In the genomic region with DNA sequence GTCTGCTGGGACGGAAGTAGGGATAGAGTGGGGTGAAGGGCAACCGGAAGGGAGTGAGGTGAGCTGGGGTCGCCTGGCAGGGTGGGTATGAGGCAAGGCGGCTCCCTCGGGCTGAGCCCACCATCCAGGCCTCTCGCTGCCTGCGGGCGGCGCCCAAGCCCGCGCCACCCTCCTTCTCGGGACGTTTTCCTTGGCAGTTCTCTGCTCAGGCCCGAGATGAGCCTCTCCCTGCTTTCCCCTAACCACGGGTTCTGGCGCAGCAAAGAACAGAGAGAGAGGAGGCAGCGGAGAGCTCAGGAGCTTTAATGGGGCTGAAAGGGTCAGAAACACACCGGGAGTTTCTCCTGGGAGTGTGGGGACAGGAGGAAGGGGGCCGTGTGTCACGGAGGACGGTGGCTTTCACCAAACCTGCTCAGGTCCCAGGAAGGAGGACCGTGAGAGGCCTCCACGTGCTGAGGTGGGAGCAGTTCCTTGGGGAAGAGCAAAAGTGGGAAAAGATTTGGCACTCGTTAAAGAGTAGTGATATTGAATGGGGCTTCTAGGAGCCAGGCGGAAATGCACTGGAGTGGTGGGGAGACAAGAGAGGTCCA, we compare ENCODE assay signal across 9 cellular contexts. TPM values are rescaled to one million over a fixed set of nuclear protein-coding genes. Genes with fewer than 3 reads are reported as not detected.
DNase-seq lines count a peak whose midpoint lies in the region; ATAC-seq and TF ChIP-seq lines count a peak whose summit lies in the region.
"Had no signal": no experiment of that assay in that cellular context is flagged by ENCODE, and none has a peak within 500 bp of the region (broad histone marks: within the 10 kb centered on the region; RNA-seq: fewer than 3 reads in every experiment).

No MANE protein-coding gene starts in this region.

- no peaks in the 10 kb centered on the region for H3K36me3 ChIP-seq in Caco-2 (ENCODE audit: control insufficient read depth, insufficient read depth, low read length)
- H3K36me3 ChIP-seq in GM23338 (ENCODE audit: insufficient read depth) = no peaks in the 10 kb centered on the region

- TF ChIP-seq CTCF in Caco-2 (IDR thresholded peaks at IDR 0.05; ENCODE audit: insufficient read depth in 1 of 2, low read depth in 1 of 2, low read length in 1 of 2, severe bottlenecking in 1 of 2, unreplicated experiment in 1 of 2) (no peak), GM23338 (conservative IDR thresholded peaks at IDR 0.05; ENCODE audit: low read depth in 2 of 2) (peak in 1 of 2 experiments; percentile 40; a peak in 2 of 4 replicates), endothelial cell (IDR thresholded peaks at IDR 0.05; ENCODE audit: unreplicated experiment) (no peak)

- peak overlapping the region; percentile 74; the same call in 1 of the 2 replicates for H2AFZ ChIP-seq in GM23338

- ATAC-seq in GM23338 = no peak
- ATAC-seq in natural killer cell treated with Interleukin-12 subunit alpha and Interleukin-12 subunit beta and Interleukin-15 and Interleukin-18, amount 100 ng/mL, for 72 hours = no peak
- ATAC-seq in sciatic nerve = no peak

- POLR2A ChIA-PET in Caco-2 (lab: Charles Lee) = interaction anchor here (0.8 kb wide), 1 partner anchor 143 kb away, joined by 3 read pairs; no protein-coding TSS in a partner anchor

- H3K4me1 ChIP-seq in Caco-2 = peaks cover 14% of the 10 kb centered on the region
- H3K4me1 ChIP-seq in GM23338 (ENCODE audit: insufficient read depth) = peaks cover 30% of the 10 kb centered on the region; the same call in 1 of the 2 replicates

- no peaks in the 10 kb centered on the region for H3K9me2 ChIP-seq in GM23338 (ENCODE audit: insufficient read depth)

- H3K27ac Mint-ChIP-seq in Caco-2 (ENCODE audit: unreplicated experiment) = no peak overlapping the region
- no peak overlapping the region for H3K27ac Mint-ChIP-seq in GM23338
- peak overlapping the region; percentile 28 for H3K27ac Mint-ChIP-seq in activated T-helper 2 cell treated with anti-CD3 and anti-CD28 coated beads, Interferon-gamma antibody, Interleukin-2, Interleukin-4, amounts not matched to agents 10 μg/mL and 5 μg/mL and 100 μg/mL, durations not matched to agents 14 hours and 24 hours and 36 hours
- no peak overlapping the region for H3K27ac Mint-ChIP-seq in natural killer cell treated with Interleukin-12 subunit alpha and Interleukin-12 subunit beta and Interleukin-15 and Interleukin-18, amount 100 ng/mL, for 72 hours
- no peak overlapping the region for H3K27ac Mint-ChIP-seq in endothelial cell (ENCODE audit: unreplicated experiment)

- BruUV-seq in Caco-2 (replicated peaks; lab: Mats Ljungman, UMichigan) = no TSS peak

- H3F3A ChIP-seq in GM23338 (replicated peaks; ENCODE audit: low read depth) = 0 out of 2 replicates have a peak, but pooled peaks cover 4% of the 10 kb centered on the region

- intact Hi-C loops in Caco-2 (cut with micrococcal nuclease; ENCODE audit: unreplicated experiment) (loop anchor here (1.0 to 5.0 kb wide), 3 partner anchors 18 to 174 kb away; no protein-coding TSS in a partner anchor), sciatic nerve (cut with DNase I) (loop anchor here (10.0 kb wide), 1 partner anchor 134 kb away; no protein-coding TSS in a partner anchor)
- intact Hi-C loops in activated T-helper 2 cell treated with anti-CD3 and anti-CD28 coated beads, Interferon-gamma antibody, Interleukin-2, Interleukin-4, amounts not matched to agents 10 μg/mL and 5 μg/mL and 100 μg/mL, durations not matched to agents 14 hours and 24 hours and 36 hours (cut with micrococcal nuclease) = loop anchor here (1.0 to 10.0 kb wide), 4 partner anchors 22 to 196 kb away; a partner anchor contains a TSS

- H3K4me3 ChIP-seq in Caco-2 (ENCODE audit: low read depth, low read length) (no peak overlapping the region), GM23338 (peak overlapping the region; percentile 46)

- peaks cover 6% of the 10 kb centered on the region for H3K4me1 Mint-ChIP-seq in Caco-2 (ENCODE audit: low read depth, unreplicated experiment)
- peaks cover 17% of the 10 kb centered on the region for H3K4me1 Mint-ChIP-seq in GM23338
- H3K4me1 Mint-ChIP-seq in activated T-helper 2 cell treated with anti-CD3 and anti-CD28 coated beads, Interferon-gamma antibody, Interleukin-2, Interleukin-4, amounts not matched to agents 10 μg/mL and 5 μg/mL and 100 μg/mL, durations not matched to agents 14 hours and 24 hours and 36 hours (ENCODE audit: low read depth) = peaks cover 9% of the 10 kb centered on the region
- H3K4me1 Mint-ChIP-seq in natural killer cell treated with Interleukin-12 subunit alpha and Interleukin-12 subunit beta and Interleukin-15 and Interleukin-18, amount 100 ng/mL, for 72 hours (ENCODE audit: low read depth in 2 of 2) = peaks cover 7 to 13% of the 10 kb centered on the region in 2 donors
- peaks cover 13% of the 10 kb centered on the region for H3K4me1 Mint-ChIP-seq in endothelial cell (ENCODE audit: unreplicated experiment)

- H3K4me3 Mint-ChIP-seq in Caco-2 (ENCODE audit: unreplicated experiment) (peak overlapping the region; percentile 51), GM23338 (peak overlapping the region; percentile 63), endothelial cell (ENCODE audit: unreplicated experiment) (no peak overlapping the region)
- H3K4me3 Mint-ChIP-seq in activated T-helper 2 cell treated with anti-CD3 and anti-CD28 coated beads, Interferon-gamma antibody, Interleukin-2, Interleukin-4, amounts not matched to agents 10 μg/mL and 5 μg/mL and 100 μg/mL, durations not matched to agents 14 hours and 24 hours and 36 hours (ENCODE audit: low read depth) = no peak overlapping the region
- peak overlapping the region; percentile 68 for H3K4me3 Mint-ChIP-seq in natural killer cell treated with Interleukin-12 subunit alpha and Interleukin-12 subunit beta and Interleukin-15 and Interleukin-18, amount 100 ng/mL, for 72 hours

- H3K4me2 ChIP-seq in GM23338 = peak overlapping the region; percentile 75

- H3K36me3 Mint-ChIP-seq in Caco-2 (ENCODE audit: insufficient read depth, unreplicated experiment) = no peaks in the 10 kb centered on the region
- no peaks in the 10 kb centered on the region; the same call in 2 of the 3 replicates for H3K36me3 Mint-ChIP-seq in GM23338 (ENCODE audit: low read depth)
- no peaks in the 10 kb centered on the region for H3K36me3 Mint-ChIP-seq in activated T-helper 2 cell treated with anti-CD3 and anti-CD28 coated beads, Interferon-gamma antibody, Interleukin-2, Interleukin-4, amounts not matched to agents 10 μg/mL and 5 μg/mL and 100 μg/mL, durations not matched to agents 14 hours and 24 hours and 36 hours (ENCODE audit: low read depth)
- H3K36me3 Mint-ChIP-seq in natural killer cell treated with Interleukin-12 subunit alpha and Interleukin-12 subunit beta and Interleukin-15 and Interleukin-18, amount 100 ng/mL, for 72 hours = no peaks in the 10 kb centered on the region
- H3K36me3 Mint-ChIP-seq in endothelial cell (ENCODE audit: low read depth, unreplicated experiment) = no peaks in the 10 kb centered on the region

- H3K27me3 ChIP-seq in Caco-2 (replicated peaks; ENCODE audit: control insufficient read depth, insufficient read depth, low read length) = peaks cover 11% of the 10 kb centered on the region
- peaks cover 98% of the 10 kb centered on the region for H3K27me3 ChIP-seq in GM23338 (ENCODE audit: insufficient read depth)

- H4K20me1 ChIP-seq in GM23338 (replicated peaks; ENCODE audit: insufficient read depth) = peaks cover 8% of the 10 kb centered on the region

- no peaks in the 10 kb centered on the region for H3K9me3 ChIP-seq in Caco-2

- CTCF ChIA-PET in Caco-2 (lab: Charles Lee) = interaction anchor here (0.6 to 2.5 kb wide), 13 partner anchors 14 to 202 kb away, joined by 3 to 39 read pairs (median 9); a partner anchor contains a TSS

- no peaks in the 10 kb centered on the region for H3K79me2 ChIP-seq in GM23338 (replicated peaks; ENCODE audit: insufficient read depth)

- no peak overlapping the region for H3K27ac ChIP-seq in GM23338 (ENCODE audit: low read depth)

- H3K27me3 Mint-ChIP-seq in Caco-2 (ENCODE audit: insufficient read depth, unreplicated experiment) (peaks cover 28% of the 10 kb centered on the region), GM23338 (ENCODE audit: insufficient read depth, low read depth, poor library complexity) (peaks cover 78% of the 10 kb centered on the region), endothelial cell (ENCODE audit: unreplicated experiment) (peaks cover 44% of the 10 kb centered on the region)
- H3K27me3 Mint-ChIP-seq in activated T-helper 2 cell treated with anti-CD3 and anti-CD28 coated beads, Interferon-gamma antibody, Interleukin-2, Interleukin-4, amounts not matched to agents 10 μg/mL and 5 μg/mL and 100 μg/mL, durations not matched to agents 14 hours and 24 hours and 36 hours (ENCODE audit: low read depth) = peaks cover 63% of the 10 kb centered on the region
- peaks cover 41 to 71% of the 10 kb centered on the region in 2 donors for H3K27me3 Mint-ChIP-seq in natural killer cell treated with Interleukin-12 subunit alpha and Interleukin-12 subunit beta and Interleukin-15 and Interleukin-18, amount 100 ng/mL, for 72 hours

- H3K9me3 Mint-ChIP-seq in Caco-2 (ENCODE audit: unreplicated experiment) (no peaks in the 10 kb centered on the region), GM23338 (no peaks in the 10 kb centered on the region; the same call in 2 of the 3 replicates), endothelial cell (ENCODE audit: unreplicated experiment) (no peaks in the 10 kb centered on the region)
- no peaks in the 10 kb centered on the region for H3K9me3 Mint-ChIP-seq in activated T-helper 2 cell treated with anti-CD3 and anti-CD28 coated beads, Interferon-gamma antibody, Interleukin-2, Interleukin-4, amounts not matched to agents 10 μg/mL and 5 μg/mL and 100 μg/mL, durations not matched to agents 14 hours and 24 hours and 36 hours
- H3K9me3 Mint-ChIP-seq in natural killer cell treated with Interleukin-12 subunit alpha and Interleukin-12 subunit beta and Interleukin-15 and Interleukin-18, amount 100 ng/mL, for 72 hours = no peaks in the 10 kb centered on the region

- peak in 1 of 2 experiments; percentile 34 for DNase-seq in Caco-2
- DNase-seq in GM23338 (ENCODE audit: low spot score) = peak; percentile 37
- no peak for DNase-seq in activated T-helper 2 cell treated with anti-CD3 and anti-CD28 coated beads, Interferon-gamma antibody, Interleukin-2, Interleukin-4, amounts not matched to agents 10 μg/mL and 5 μg/mL and 100 μg/mL, durations not matched to agents 14 hours and 24 hours and 36 hours (ENCODE audit: low spot score)
- no peak for DNase-seq in natural killer cell treated with Interleukin-12 subunit alpha and Interleukin-12 subunit beta and Interleukin-15 and Interleukin-18, amount 100 ng/mL, for 72 hours (ENCODE audit: low spot score)
- no peak for DNase-seq in sciatic nerve (ENCODE audit: low spot score)
- no peak for DNase-seq in endothelial cell (ENCODE audit: low spot score)
- DNase-seq in COR-L47 (lab: John Stamatoyannopoulos, UW) = no peak

RNA-seq across cellular contexts. Expression of a gene that starts 4.1 kb away (rescaled TPM):
- total RNA-seq in Caco-2 (2022) (not detected in 2 replicates), sciatic nerve (not detected), endothelial cell (ENCODE audit: unreplicated experiment) (0.56 TPM)
- not detected in 2 replicates for total RNA-seq in GM23338 (2014; rRNA removed; shearing (Covaris generic))
- polyA plus RNA-seq in GM23338 (2016; fragmentation: Nextera tagmentation; extraction: Ambion mirVana) = not detected in 2 replicates
- total RNA-seq in activated T-helper 2 cell treated with anti-CD3 and anti-CD28 coated beads, Interferon-gamma antibody, Interleukin-2, Interleukin-4, amounts not matched to agents 10 μg/mL and 5 μg/mL and 100 μg/mL, durations not matched to agents 14 hours and 24 hours and 36 hours = not detected in 2 replicates
- not detected for total RNA-seq in natural killer cell treated with Interleukin-12 subunit alpha and Interleukin-12 subunit beta and Interleukin-15 and Interleukin-18, amount 100 ng/mL, for 72 hours
- total RNA-seq: LHCN-M2, Right ventricle myocardium inferior had no signal

RNA-seq across cellular contexts. Expression of a gene that starts 12.3 kb away (rescaled TPM):
- 0.59 TPM in 1 of 2 replicates, not detected in the other for total RNA-seq in Caco-2 (2022)
- total RNA-seq in GM23338 (2014; rRNA removed; shearing (Covaris generic)) = not detected in 2 replicates
- not detected in 2 replicates for polyA plus RNA-seq in GM23338 (2016; fragmentation: Nextera tagmentation; extraction: Ambion mirVana)
- total RNA-seq in activated T-helper 2 cell treated with anti-CD3 and anti-CD28 coated beads, Interferon-gamma antibody, Interleukin-2, Interleukin-4, amounts not matched to agents 10 μg/mL and 5 μg/mL and 100 μg/mL, durations not matched to agents 14 hours and 24 hours and 36 hours = not detected in 2 replicates
- total RNA-seq in natural killer cell treated with Interleukin-12 subunit alpha and Interleukin-12 subunit beta and Interleukin-15 and Interleukin-18, amount 100 ng/mL, for 72 hours = not detected
- not detected for total RNA-seq in sciatic nerve
- total RNA-seq in endothelial cell (ENCODE audit: unreplicated experiment) = not detected
- total RNA-seq: LHCN-M2, Right ventricle myocardium inferior had no signal

RNA-seq across cellular contexts. Expression of a gene that starts 21.4 kb away (rescaled TPM):
- 0.18 and 0.21 TPM in 2 replicates for total RNA-seq in Caco-2 (2022)
- total RNA-seq in GM23338 (2014; rRNA removed; shearing (Covaris generic)) = 0.43 and 0.56 TPM in 2 replicates
- polyA plus RNA-seq in GM23338 (2016; fragmentation: Nextera tagmentation; extraction: Ambion mirVana) = 0.19 TPM in 1 of 2 replicates, not detected in the other
- not detected in 2 replicates for total RNA-seq in activated T-helper 2 cell treated with anti-CD3 and anti-CD28 coated beads, Interferon-gamma antibody, Interleukin-2, Interleukin-4, amounts not matched to agents 10 μg/mL and 5 μg/mL and 100 μg/mL, durations not matched to agents 14 hours and 24 hours and 36 hours
- total RNA-seq in natural killer cell treated with Interleukin-12 subunit alpha and Interleukin-12 subunit beta and Interleukin-15 and Interleukin-18, amount 100 ng/mL, for 72 hours = not detected
- not detected for total RNA-seq in sciatic nerve
- 0.13 TPM for total RNA-seq in endothelial cell (ENCODE audit: unreplicated experiment)
- total RNA-seq: Right ventricle myocardium inferior had no signal

Comparison
In these comparisons a context has a peak if more than half of its experiments do, and no peak if none do; other contexts are left out.
1. H3K4me3 Mint-ChIP-seq: peak in Caco-2 (single experiment), GM23338 (single experiment) and natural killer cell treated with Interleukin-12 subunit alpha and Interleukin-12 subunit beta and Interleukin-15 and Interleukin-18, amount 100 ng/mL, for 72 hours (single experiment); none in activated T-helper 2 cell treated with anti-CD3 and anti-CD28 coated beads, Interferon-gamma antibody, Interleukin-2, Interleukin-4, amounts not matched to agents 10 μg/mL and 5 μg/mL and 100 μg/mL, durations not matched to agents 14 hours and 24 hours and 36 hours (single experiment) and endothelial cell (single experiment).